Comparison of ENCODE assay signal across 13 cellular contexts in genomic region chr12:120625557-120626419, GRCh38. TPM values are rescaled to one million over a fixed set of nuclear protein-coding genes. Genes with fewer than 3 reads are reported as not detected.
DNase-seq lines count a peak whose midpoint lies in the region; ATAC-seq, FAIRE-seq and TF ChIP-seq lines count a peak whose summit lies in the region.
"Had no signal": no experiment of that assay in that cellular context is flagged by ENCODE, and none has a peak within 500 bp of the region (broad histone marks: within the 10 kb centered on the region; RNA-seq: fewer than 3 reads in every experiment).

No MANE protein-coding gene starts in this region.

- H3K27me3 ChIP-seq in GM12878 (replicated peaks in 1 of 2; ENCODE audit: control insufficient read depth in 2 of 2, insufficient read depth in 2 of 2, low read length in 1 of 2) = no peaks in the 10 kb centered on the region; a peak in 2 of 4 replicates
- no peaks in the 10 kb centered on the region for H3K27me3 ChIP-seq in trophoblast cell (ENCODE audit: insufficient read depth, low read length)

- RAD21 ChIA-PET in GM12878 (lab: Charles Lee; ENCODE audit: unreplicated experiment) = interaction anchor here (0.9 to 1.8 kb wide), 4 partner anchors 9 to 182 kb away, joined by 3 to 5 read pairs (median 4); no protein-coding TSS in a partner anchor

- peaks cover 2% of the 10 kb centered on the region for H3K27me3 Mint-ChIP-seq in activated CD4-positive, alpha-beta T cell treated with anti-CD3 and anti-CD28 coated beads, Interleukin-2, amount 10 ng/mL, durations not matched to agents 24 days and 14 days

- H2AK5ac ChIP-seq in trophoblast cell (ENCODE audit: low read length) = no peak overlapping the region

- 0 out of 2 replicates have a peak, but pooled peaks have one; percentile 5 for TF ChIP-seq RAD21 in GM12878 (IDR thresholded peaks at IDR 0.05; ENCODE audit: insufficient read depth, low read depth, low read length)

- no TSS peak for BruUV-seq in GM12878 (replicated peaks; lab: Mats Ljungman, UMichigan)

- H3K23ac ChIP-seq in trophoblast cell (ENCODE audit: low read length) = no peak overlapping the region

- H3K4me1 ChIP-seq in GM12878 (ENCODE audit: control insufficient read depth, insufficient read depth, low read length) (no peaks in the 10 kb centered on the region), trophoblast cell (ENCODE audit: control insufficient read depth in 1 of 2, insufficient read depth in 2 of 2, low read length in 2 of 2) (no peaks in the 10 kb centered on the region)

- no peak overlapping the region for H3K27ac ChIP-seq in GM12878 (ENCODE audit: control insufficient read depth, insufficient read depth)
- no peak overlapping the region for H3K27ac ChIP-seq in trophoblast cell (ENCODE audit: low read depth, low read length)
- H3K27ac ChIP-seq: epithelial cell of prostate, GM23248 had no signal

- H2BK12ac ChIP-seq in trophoblast cell (ENCODE audit: low read length) = no peak overlapping the region

- no peaks in the 10 kb centered on the region for H3K79me1 ChIP-seq in trophoblast cell (ENCODE audit: low read length)

- no peak overlapping the region for H4K8ac ChIP-seq in trophoblast cell (ENCODE audit: low read depth, low read length)

- no peak overlapping the region for H3K4ac ChIP-seq in trophoblast cell (ENCODE audit: low read depth, low read length)

- no peak overlapping the region for H3K9ac ChIP-seq in GM12878 (ENCODE audit: control insufficient read depth, insufficient read depth, low read length)
- no peak overlapping the region for H3K9ac ChIP-seq in trophoblast cell (ENCODE audit: low read length)
- H3K9ac ChIP-seq: GM23248 had no signal

- no peaks in the 10 kb centered on the region for H3K9me3 Mint-ChIP-seq in activated CD4-positive, alpha-beta T cell treated with anti-CD3 and anti-CD28 coated beads, Interleukin-2, amount 10 ng/mL, durations not matched to agents 24 days and 14 days
- H3K9me3 Mint-ChIP-seq: activated naive CD8-positive, alpha-beta T cell treated with anti-CD3 and anti-CD28 coated beads, Interleukin-2, amount 10 ng/mL, durations not matched to agents 7 days and 5 days had no signal

- peak in 2 of 3 experiments; percentile 30 to 40; a peak in 3 of 6 replicates for TF ChIP-seq CTCF in GM12878 (IDR thresholded peaks at IDR 0.05 in 2 of 3, conservative IDR thresholded peaks at IDR 0.05 in 1 of 3; ENCODE audit: control insufficient read depth in 2 of 3, extremely low read depth in 1 of 3, insufficient read depth in 1 of 3, low read depth in 3 of 3, low read length in 3 of 3)

- no peak overlapping the region for H3K14ac ChIP-seq in trophoblast cell (ENCODE audit: low read length)

- peak; percentile 90 for ATAC-seq in GM12878
- no peak for ATAC-seq in GM18517 (IDR thresholded peaks at IDR 0.05; ENCODE audit: unreplicated experiment)
- ATAC-seq: left colon had no signal

- no peak overlapping the region for H2BK5ac ChIP-seq in trophoblast cell (ENCODE audit: low read depth, low read length, poor library complexity)

- no peaks in the 10 kb centered on the region for H3K79me2 ChIP-seq in GM12878 (ENCODE audit: control insufficient read depth, insufficient read depth, low read length)
- no peaks in the 10 kb centered on the region for H3K79me2 ChIP-seq in trophoblast cell (ENCODE audit: control insufficient read depth, insufficient read depth, low read length, poor library complexity)

- H3K36me3 ChIP-seq in GM12878 (ENCODE audit: control insufficient read depth in 2 of 2, insufficient read depth in 2 of 2, low read length in 1 of 2) (no peaks in the 10 kb centered on the region), trophoblast cell (ENCODE audit: control insufficient read depth in 1 of 2, insufficient read depth in 2 of 2, low read length in 2 of 2) (no peaks in the 10 kb centered on the region)

- SMC1A ChIA-PET in GM12878 (lab: Charles Lee; ENCODE audit: uncharacterized antibody, unreplicated experiment) = interaction anchor here (0.7 to 1.2 kb wide), 5 partner anchors 21 to 193 kb away, joined by 3 to 5 read pairs (median 3); no protein-coding TSS in a partner anchor

- in situ Hi-C loops in GM12878 (cut with MboI) = no loop called here

- peak overlapping the region; percentile 88 for H2AFZ ChIP-seq in GM12878 (ENCODE audit: control insufficient read depth, low read depth, low read length)
- no peak overlapping the region for H2AFZ ChIP-seq in trophoblast cell (ENCODE audit: insufficient read depth, low read length, poor library complexity)
- H2AFZ ChIP-seq: GM23248 had no signal

- H3K4me3 ChIP-seq in GM12878 = no peak overlapping the region; the same call in 1 of the 2 replicates
- H3K4me3 ChIP-seq in trophoblast cell (ENCODE audit: low read depth, low read length) = no peak overlapping the region
- H3K4me3 ChIP-seq: GM23248 had no signal

- H4K12ac ChIP-seq in trophoblast cell (ENCODE audit: low read depth, low read length) = no peak overlapping the region

- POLR2A ChIA-PET in GM12878 (lab: Charles Lee) = interaction anchor here (0.7 kb wide), 1 partner anchor 367 kb away, joined by 4 read pairs; no protein-coding TSS in a partner anchor

- no peaks in the 10 kb centered on the region for H3K36me3 Mint-ChIP-seq in activated CD4-positive, alpha-beta T cell treated with anti-CD3 and anti-CD28 coated beads, Interleukin-2, amount 10 ng/mL, durations not matched to agents 24 days and 14 days (ENCODE audit: low read depth)
- H3K36me3 Mint-ChIP-seq: activated naive CD8-positive, alpha-beta T cell treated with anti-CD3 and anti-CD28 coated beads, Interleukin-2, amount 10 ng/mL, durations not matched to agents 7 days and 5 days had no signal

- FAIRE-seq in GM12878 (lab: Jason Lieb, UNC) = no peak

- DNase-seq in activated CD4-positive, alpha-beta T cell treated with anti-CD3 and anti-CD28 coated beads, Interleukin-2, amount 10 ng/mL, durations not matched to agents 24 days and 14 days = peak; percentile 61
- DNase-seq in activated CD4-positive, alpha-beta T cell treated with anti-CD3 and anti-CD28 coated beads, Interleukin-2, amount 50 U/mL, for 4 hours = no peak
- DNase-seq in NCI-H460 (ENCODE audit: extremely low read depth, low read depth) (peak; percentile 53), GM12878 (ENCODE audit: low read depth, low spot score) (peak; percentile 11), trophoblast cell (peak; percentile 33 to 72), GOT3 (lab: John Stamatoyannopoulos, UW) (no peak), Ammon's horn (ENCODE audit: low spot score) (no peak)
- DNase-seq: activated naive CD8-positive, alpha-beta T cell treated with anti-CD3 and anti-CD28 coated beads, Interleukin-2, amount 10 ng/mL, durations not matched to agents 7 days and 5 days; GM23248; left colon had no signal

- no peak overlapping the region for H3K18ac ChIP-seq in trophoblast cell (ENCODE audit: low read length)

- no peak for TF ChIP-seq EP300 in GM12878 (IDR thresholded peaks at IDR 0.05; ENCODE audit: borderline replicate concordance in 1 of 2, control insufficient read depth in 1 of 2, low read depth in 2 of 2, low read length in 2 of 2)

- intact Hi-C loops in activated CD4-positive, alpha-beta T cell treated with anti-CD3 and anti-CD28 coated beads, Interleukin-2, amount 10 ng/mL, durations not matched to agents 24 days and 14 days (cut with micrococcal nuclease) = no loop called here
- intact Hi-C loops in GM12878 (cut with micrococcal nuclease; ENCODE audit: unreplicated experiment) = loop anchor here (5.0 kb wide), 3 partner anchors 87 to 487 kb away; partner anchors contain the start of gene UNC119B

- peak overlapping the region; percentile 31 for H3K4me2 ChIP-seq in GM12878 (ENCODE audit: control insufficient read depth, insufficient read depth)
- no peak overlapping the region for H3K4me2 ChIP-seq in trophoblast cell (ENCODE audit: low read length)

- H3K9me3 ChIP-seq in GM12878 (replicated peaks; ENCODE audit: control insufficient read depth, insufficient read depth, low read length) (no peaks in the 10 kb centered on the region), trophoblast cell (ENCODE audit: insufficient read depth, low read depth, low read length) (peaks cover 2% of the 10 kb centered on the region)

- no peak overlapping the region for H4K91ac ChIP-seq in trophoblast cell (ENCODE audit: low read depth, low read length)

- H4K20me1 ChIP-seq in GM12878 (ENCODE audit: control insufficient read depth, insufficient read depth) = no peaks in the 10 kb centered on the region

- H3K4me3 Mint-ChIP-seq in activated CD4-positive, alpha-beta T cell treated with anti-CD3 and anti-CD28 coated beads, Interleukin-2, amount 10 ng/mL, durations not matched to agents 24 days and 14 days = no peak overlapping the region
- H3K4me3 Mint-ChIP-seq: activated naive CD8-positive, alpha-beta T cell treated with anti-CD3 and anti-CD28 coated beads, Interleukin-2, amount 10 ng/mL, durations not matched to agents 7 days and 5 days had no signal

- no peak overlapping the region for H2BK120ac ChIP-seq in trophoblast cell (ENCODE audit: insufficient read depth, low read length, poor library complexity)

- H3K27ac Mint-ChIP-seq in activated CD4-positive, alpha-beta T cell treated with anti-CD3 and anti-CD28 coated beads, Interleukin-2, amount 10 ng/mL, durations not matched to agents 24 days and 14 days = no peak overlapping the region
- H3K27ac Mint-ChIP-seq: activated naive CD8-positive, alpha-beta T cell treated with anti-CD3 and anti-CD28 coated beads, Interleukin-2, amount 10 ng/mL, durations not matched to agents 7 days and 5 days had no signal

- WGBS in GM12878 (ENCODE audit: insufficient coverage, insufficient replicate concordance, low lambda C conversion rate, missing lambda C conversion rate) = 35% methylated on average over 25 of the region's 26 CpGs
- WGBS in trophoblast cell (ENCODE audit: extremely low coverage, insufficient coverage, insufficient read length) = no CpG with 5 or more reads among the region's 26 CpGs

- no peaks in the 10 kb centered on the region for H3K4me1 Mint-ChIP-seq in activated CD4-positive, alpha-beta T cell treated with anti-CD3 and anti-CD28 coated beads, Interleukin-2, amount 10 ng/mL, durations not matched to agents 24 days and 14 days
- H3K4me1 Mint-ChIP-seq: activated naive CD8-positive, alpha-beta T cell treated with anti-CD3 and anti-CD28 coated beads, Interleukin-2, amount 10 ng/mL, durations not matched to agents 7 days and 5 days had no signal

- no peak for TF ChIP-seq POLR2A in GM12878 (IDR thresholded peaks at IDR 0.05; ENCODE audit: low read depth, low read length)

- CTCF ChIA-PET in GM12878 (lab: Yijun Ruan, JAX) = interaction anchor here (0.6 to 3.8 kb wide), 14 partner anchors 9 to 346 kb away, joined by 3 to 17 read pairs (median 4); partner anchors contain the start of genes MLEC and POP5

RNA-seq across cellular contexts. Expression of gene CABP1, which starts 14.6 kb away (rescaled TPM):
- total RNA-seq in activated CD4-positive, alpha-beta T cell treated with anti-CD3 and anti-CD28 coated beads, Interleukin-2, amount 10 ng/mL, durations not matched to agents 24 days and 14 days = 0.16 and 0.17 TPM in 2 replicates
- not detected in 2 replicates for total RNA-seq in NCI-H460 (2014; rRNA removed; shearing (Covaris generic))
- polyA plus RNA-seq in NCI-H460 (2014; cell fraction: nucleus; rRNA removed) = not detected in 2 replicates
- 7.5 and 8.0 TPM in 2 replicates for total RNA-seq in GM12878 (2013; cell fraction: nucleolus; rRNA removed)
- 0.56 and 1.1 TPM in 2 replicates for total RNA-seq in GM12878 (2014; rRNA removed)
- 0.72 and 0.88 TPM in 2 replicates for total RNA-seq in GM12878 (2014; rRNA removed; fragmentation: Illumina TruSeq; extraction: Trizol)
- 2.3 and 2.4 TPM in 2 replicates for total RNA-seq in GM12878 (2021)
- 0.49 TPM for polyA plus RNA-seq in GM12878 (2011; ENCODE audit: low read depth)
- 2.2 and 2.3 TPM in 2 replicates for polyA plus RNA-seq in GM12878 (2011; rRNA removed)
- polyA plus RNA-seq in GM12878 (2011; cell fraction: cytosol; rRNA removed) = 1.9 and 3.5 TPM in 2 replicates
- 6.2 and 8.7 TPM in 2 replicates for polyA plus RNA-seq in GM12878 (2011; cell fraction: nucleus; rRNA removed)
- polyA plus RNA-seq in GM12878 (2012) = 1.0 and 1.9 TPM in 2 replicates
- 0.84 and 1.1 TPM in 2 replicates for polyA plus RNA-seq in GM12878 (2014; fragmentation: Illumina TruSeq; extraction: Trizol)
- not detected for polyA plus RNA-seq in GM12878 (2014; fragmentation: Nextera tagmentation; extraction: Ambion mirVana)
- polyA plus RNA-seq in GM12878 (2014; rRNA removed) = 0.88 and 0.93 TPM in 2 replicates
- under 1 TPM; 0.16 to 0.23 TPM for polyA plus RNA-seq in GM12878 (2016; fragmentation: Nextera tagmentation; extraction: Ambion mirVana)
- 3.1 and 3.4 TPM in 2 replicates for polyA minus RNA-seq in GM12878 (2011; rRNA and poly(A)+ RNA removed)
- polyA minus RNA-seq in GM12878 (2011; cell fraction: cytosol; rRNA and poly(A)+ RNA removed) = 0.42 and 1.2 TPM in 2 replicates
- 2.5 and 2.6 TPM in 2 replicates for polyA minus RNA-seq in GM12878 (2011; cell fraction: nucleus; rRNA and poly(A)+ RNA removed)
- polyA plus RNA-seq in trophoblast cell (2013) = 0.01 and 0.03 TPM in 2 replicates
- total RNA-seq: GM23248 had no signal
- polyA plus RNA-seq: BJ, GM23248 had no signal

RNA-seq across cellular contexts. Expression of gene POP5, which starts 44.6 kb away (rescaled TPM):
- 74.0 and 76.0 TPM in 2 replicates for total RNA-seq in activated CD4-positive, alpha-beta T cell treated with anti-CD3 and anti-CD28 coated beads, Interleukin-2, amount 10 ng/mL, durations not matched to agents 24 days and 14 days
- total RNA-seq in NCI-H460 (2014; rRNA removed; shearing (Covaris generic)) = 42.5 and 45.6 TPM in 2 replicates
- 107 and 157 TPM in 2 replicates for polyA plus RNA-seq in NCI-H460 (2014; cell fraction: nucleus; rRNA removed)
- 52.1 and 61.3 TPM in 2 replicates for total RNA-seq in GM12878 (2013; cell fraction: nucleolus; rRNA removed)
- total RNA-seq in GM12878 (2014; rRNA removed) (64.6 and 73.9 TPM in 2 replicates), GM12878 (2014; rRNA removed; fragmentation: Illumina TruSeq; extraction: Trizol) (50.3 and 51.0 TPM in 2 replicates), GM12878 (2021) (52.8 and 59.2 TPM in 2 replicates)
- polyA plus RNA-seq in GM12878 (2011; ENCODE audit: low read depth) = 49.5 TPM
- polyA plus RNA-seq in GM12878 (2011; rRNA removed) (75.2 and 85.6 TPM in 2 replicates), GM12878 (2014; fragmentation: Illumina TruSeq; extraction: Trizol) (39.7 and 50.9 TPM in 2 replicates), GM12878 (2014; fragmentation: Nextera tagmentation; extraction: Ambion mirVana) (100 to 1,000 TPM; 217 to 234 TPM), GM12878 (2014; rRNA removed) (69.0 and 81.8 TPM in 2 replicates), GM12878 (2016; fragmentation: Nextera tagmentation; extraction: Ambion mirVana) (100 to 1,000 TPM; 138 to 148 TPM)
- polyA plus RNA-seq in GM12878 (2011; cell fraction: cytosol; rRNA removed) = 96.7 and 104 TPM in 2 replicates
- 62.5 and 70.9 TPM in 2 replicates for polyA plus RNA-seq in GM12878 (2011; cell fraction: nucleus; rRNA removed)
- polyA plus RNA-seq in GM12878 (2012) = 44.6 and 45.2 TPM in 2 replicates
- 44.5 and 53.5 TPM in 2 replicates for polyA minus RNA-seq in GM12878 (2011; rRNA and poly(A)+ RNA removed)
- polyA minus RNA-seq in GM12878 (2011; cell fraction: cytosol; rRNA and poly(A)+ RNA removed) = 15.4 and 22.2 TPM in 2 replicates
- 23.5 and 41.2 TPM in 2 replicates for polyA minus RNA-seq in GM12878 (2011; cell fraction: nucleus; rRNA and poly(A)+ RNA removed)
- polyA plus RNA-seq in trophoblast cell (2013) = 21.1 and 21.2 TPM in 2 replicates

Comparison
In these comparisons a context has a peak if more than half of its experiments do, and no peak if none do; other contexts are left out.
1. DNase-seq: peak in activated CD4-positive, alpha-beta T cell treated with anti-CD3 and anti-CD28 coated beads, Interleukin-2, amount 10 ng/mL, durations not matched to agents 24 days and 14 days (single experiment), NCI-H460 (single experiment), GM12878 (single experiment) and trophoblast cell (2 of 2); none in activated CD4-positive, alpha-beta T cell treated with anti-CD3 and anti-CD28 coated beads, Interleukin-2, amount 50 U/mL, for 4 hours (0 of 2), GOT3 (single experiment) and Ammon's horn (single experiment).